14 cellular contexts compared by ENCODE assay signal in genomic region chr9:95107001-95107749, GRCh38.
A peak's percentile ranks its signal among the peaks of the same experiment; 100 is the strongest.
DNase-seq lines count a peak whose midpoint lies in the region; FAIRE-seq and TF ChIP-seq lines count a peak whose summit lies in the region.
"Had no signal": no experiment of that assay in that cellular context is flagged by ENCODE, and none has a peak within 500 bp of the region (broad histone marks: within the 10 kb centered on the region; RNA-seq: fewer than 3 reads in every experiment).

No MANE protein-coding gene starts in this region.

- intact Hi-C loops in left ventricle myocardium inferior (cut with micrococcal nuclease), result no loop called here
- intact Hi-C loops in sigmoid colon (cut with DNase I), result no loop called here
- intact Hi-C loops in CD4-positive, alpha-beta memory T cell (cut with micrococcal nuclease), result no loop called here

- H3K27ac Mint-ChIP-seq in CD4-positive, alpha-beta memory T cell, result no peak overlapping the region
- H3K27ac Mint-ChIP-seq: activated CD4-positive, alpha-beta memory T cell treated with anti-CD3 and anti-CD28 coated beads for 36 hours had no signal

- no peak overlapping the region for H3K4me3 Mint-ChIP-seq in CD4-positive, alpha-beta memory T cell
- H3K4me3 Mint-ChIP-seq: activated CD4-positive, alpha-beta memory T cell treated with anti-CD3 and anti-CD28 coated beads for 36 hours had no signal

- H3K9me3 Mint-ChIP-seq in CD4-positive, alpha-beta memory T cell, result peaks cover 0 to 2% (median 0%) of the 10 kb centered on the region in 8 donors
- H3K9me3 Mint-ChIP-seq: activated CD4-positive, alpha-beta memory T cell treated with anti-CD3 and anti-CD28 coated beads for 36 hours had no signal

- FAIRE-seq in HTR-8/SVneo (lab: Jason Lieb, UNC), result no peak
- FAIRE-seq: H54 had no signal

- H3K4me1 Mint-ChIP-seq in CD4-positive, alpha-beta memory T cell, result no peaks in the 10 kb centered on the region

- H3K27me3 Mint-ChIP-seq in CD4-positive, alpha-beta memory T cell, result no peaks in the 10 kb centered on the region
- H3K27me3 Mint-ChIP-seq: activated CD4-positive, alpha-beta memory T cell treated with anti-CD3 and anti-CD28 coated beads for 36 hours had no signal

- no peaks in the 10 kb centered on the region for H3K9me3 ChIP-seq in left ventricle myocardium inferior (replicated peaks)
- no peaks in the 10 kb centered on the region for H3K9me3 ChIP-seq in sigmoid colon
- H3K9me3 ChIP-seq in CD4-positive, alpha-beta memory T cell (ENCODE audit: control insufficient read depth in 1 of 2, low read length in 2 of 2), result no peaks in the 10 kb centered on the region

- CTCF ChIA-PET in CD4-positive, alpha-beta memory T cell (lab: Charles Lee; ENCODE audit: partially characterized antibody), result no interaction called here

- POLR2A ChIA-PET in CD4-positive, alpha-beta memory T cell (lab: Charles Lee; ENCODE audit: partially characterized antibody), result interaction anchor here (1.0 kb wide), 1 partner anchor 17 kb away, joined by 3 read pairs; no protein-coding TSS in a partner anchor

- TF ChIP-seq CTCF in brain microvascular endothelial cell (IDR thresholded peaks at IDR 0.05; ENCODE audit: low read depth, low read length, missing control alignments), result peak; percentile 35
- TF ChIP-seq CTCF in left ventricle myocardium inferior (IDR thresholded peaks at IDR 0.05; ENCODE audit: borderline replicate concordance), result no peak
- no peak for TF ChIP-seq CTCF in sigmoid colon (IDR thresholded peaks at IDR 0.05)

- TF ChIP-seq EP300 in sigmoid colon (IDR thresholded peaks at IDR 0.05), result no peak

- WGBS in sigmoid colon, 2 donors, result 87 to 89% methylated on average over 18 of the region's 18 CpGs

- H3K4me3 ChIP-seq in brain microvascular endothelial cell (ENCODE audit: low read depth, low read length), result no peak overlapping the region
- no peak overlapping the region for H3K4me3 ChIP-seq in left ventricle myocardium inferior
- no peak overlapping the region for H3K4me3 ChIP-seq in sigmoid colon
- H3K4me3 ChIP-seq in CD4-positive, alpha-beta memory T cell (ENCODE audit: low read length in 2 of 2), result no peak overlapping the region

- H3K36me3 ChIP-seq in brain microvascular endothelial cell (replicated peaks), result no peaks in the 10 kb centered on the region
- H3K36me3 ChIP-seq in left ventricle myocardium inferior, result peaks cover 34% of the 10 kb centered on the region
- peaks cover 0 to 51% (median 10%) of the 10 kb centered on the region in 4 donors for H3K36me3 ChIP-seq in sigmoid colon
- no peaks in the 10 kb centered on the region for H3K36me3 ChIP-seq in CD4-positive, alpha-beta memory T cell (ENCODE audit: insufficient read depth, low read length)

- peaks cover 1 to 3% of the 10 kb centered on the region in 2 donors for H3K36me3 Mint-ChIP-seq in CD4-positive, alpha-beta memory T cell

- H3K27ac ChIP-seq in brain microvascular endothelial cell (peak overlapping the region; percentile 33), left ventricle myocardium inferior (replicated peaks) (peak overlapping the region; percentile 60), sigmoid colon (peak overlapping the region; percentile 39 to 72 (median 56))
- H3K27ac ChIP-seq in CD4-positive, alpha-beta memory T cell (ENCODE audit: low read depth, low read length), result no peak overlapping the region
- H3K27ac ChIP-seq: C4-2B had no signal

- peaks cover 40% of the 10 kb centered on the region for H3K4me1 ChIP-seq in left ventricle myocardium inferior
- peaks cover 0 to 57% (median 44%) of the 10 kb centered on the region in 4 donors for H3K4me1 ChIP-seq in sigmoid colon
- no peaks in the 10 kb centered on the region for H3K4me1 ChIP-seq in CD4-positive, alpha-beta memory T cell (ENCODE audit: insufficient read depth, low read length)

- no peaks in the 10 kb centered on the region for H3K27me3 ChIP-seq in brain microvascular endothelial cell (replicated peaks)
- no peaks in the 10 kb centered on the region for H3K27me3 ChIP-seq in left ventricle myocardium inferior (ENCODE audit: low read depth)
- no peaks in the 10 kb centered on the region for H3K27me3 ChIP-seq in sigmoid colon
- no peaks in the 10 kb centered on the region for H3K27me3 ChIP-seq in CD4-positive, alpha-beta memory T cell (ENCODE audit: insufficient read depth, low read length)

- TF ChIP-seq POLR2A in sigmoid colon (IDR thresholded peaks at IDR 0.05), result no peak

- in situ Hi-C loops in brain microvascular endothelial cell (cut with HindIII; ENCODE audit: low pct_ligation_motif_present, low sequenced_read_pairs), result no loop called here

- peak; percentile 92 for DNase-seq in EH (ENCODE audit: low read depth)
- peak; percentile 73 for DNase-seq in brain microvascular endothelial cell
- DNase-seq in left ventricle myocardium inferior, result no peak
- DNase-seq in sigmoid colon, result peak; percentile 72
- DNase-seq in NCI-H146 treated with DMSO at 0.1 percent for 48 hours (lab: John Stamatoyannopoulos, UW; ENCODE audit: unreplicated experiment), result no peak
- no peak for DNase-seq in HTR-8/SVneo (ENCODE audit: insufficient read length, low spot score)
- DNase-seq in CD4-positive, alpha-beta memory T cell, result no peak
- no peak for DNase-seq in HuH-7 (ENCODE audit: low spot score)
- DNase-seq: activated CD4-positive, alpha-beta memory T cell treated with anti-CD3 and anti-CD28 coated beads for 36 hours; Karpas-422; NCI-H446 treated with DMSO at 0.1 percent for 48 hours; stimulated activated CD4-positive, alpha-beta T cell treated with anti-CD3 and anti-CD28 coated beads, Interleukin-2, amount 100 ng/mL, for 24 hours had no signal

Comparison
In these comparisons a context has a peak if more than half of its experiments do, and no peak if none do; other contexts are left out.
1. DNase-seq: peak in EH (single experiment), brain microvascular endothelial cell (single experiment) and sigmoid colon (single experiment); none in left ventricle myocardium inferior (single experiment), NCI-H146 treated with DMSO at 0.1 percent for 48 hours (single experiment), HTR-8/SVneo (single experiment), CD4-positive, alpha-beta memory T cell (0 of 5) and HuH-7 (single experiment).